18 cellular contexts compared by ENCODE assay signal in genomic region chr22:23232094-23232905, GRCh38. TPM values are rescaled to one million over a fixed set of nuclear protein-coding genes. Genes with fewer than 3 reads are reported as not detected.
DNase-seq lines count a peak whose midpoint lies in the region; ATAC-seq and TF ChIP-seq lines count a peak whose summit lies in the region.
"Had no signal": no experiment of that assay in that cellular context is flagged by ENCODE, and none has a peak within 500 bp of the region (broad histone marks: within the 10 kb centered on the region; RNA-seq: fewer than 3 reads in every experiment).

No MANE protein-coding gene starts in this region.

- H3K4me1 Mint-ChIP-seq in activated naive CD8-positive, alpha-beta T cell (ENCODE audit: low read depth), result peaks cover 57% of the 10 kb centered on the region
- H3K4me1 Mint-ChIP-seq in activated naive CD8-positive, alpha-beta T cell treated with anti-CD3 and anti-CD28 coated beads for 36 hours, result peaks cover 48% of the 10 kb centered on the region
- peaks cover 64% of the 10 kb centered on the region for H3K4me1 Mint-ChIP-seq in endodermal cell
- H3K4me1 Mint-ChIP-seq in stimulated activated effector memory CD8-positive, alpha-beta T cell treated with anti-CD3 and anti-CD28 coated beads, Interleukin-12 subunit alpha, Interleukin-12 subunit beta, amount 100 ng/mL, for 72 hours, result peaks cover 73% of the 10 kb centered on the region

- peaks cover 16% of the 10 kb centered on the region for H3K9me3 Mint-ChIP-seq in activated naive CD8-positive, alpha-beta T cell (ENCODE audit: low read depth)
- H3K9me3 Mint-ChIP-seq in activated naive CD8-positive, alpha-beta T cell treated with anti-CD3 and anti-CD28 coated beads for 36 hours, result peaks cover 14% of the 10 kb centered on the region
- H3K9me3 Mint-ChIP-seq in endodermal cell, result peaks cover 21% of the 10 kb centered on the region
- peaks cover 11% of the 10 kb centered on the region for H3K9me3 Mint-ChIP-seq in stimulated activated effector memory CD8-positive, alpha-beta T cell treated with anti-CD3 and anti-CD28 coated beads, Interleukin-12 subunit alpha, Interleukin-12 subunit beta, amount 100 ng/mL, for 72 hours

- H3K4me3 Mint-ChIP-seq in activated naive CD8-positive, alpha-beta T cell, result no peak overlapping the region
- no peak overlapping the region for H3K4me3 Mint-ChIP-seq in activated naive CD8-positive, alpha-beta T cell treated with anti-CD3 and anti-CD28 coated beads for 36 hours
- H3K4me3 Mint-ChIP-seq in endodermal cell, result peak overlapping the region; percentile 23
- no peak overlapping the region for H3K4me3 Mint-ChIP-seq in stimulated activated effector memory CD8-positive, alpha-beta T cell treated with anti-CD3 and anti-CD28 coated beads, Interleukin-12 subunit alpha, Interleukin-12 subunit beta, amount 100 ng/mL, for 72 hours
- H3K4me3 Mint-ChIP-seq: dendritic cell treated with granulocyte-macrophage colony-stimulating factor and Interleukin-4, amounts not matched to agents 40 ng/mL and 50 ng/mL, for 4 days had no signal

- peaks cover 40% of the 10 kb centered on the region for H3K4me1 ChIP-seq in endodermal cell (ENCODE audit: control insufficient read depth, insufficient read depth, low read length)

- no peaks in the 10 kb centered on the region for H3K27me3 ChIP-seq in endodermal cell (ENCODE audit: control insufficient read depth, insufficient read depth, low read length, poor library complexity, severe bottlenecking)
- H3K27me3 ChIP-seq: cardiac muscle cell, right lobe of liver, testis had no signal

- H3K36me3 ChIP-seq in endodermal cell (ENCODE audit: control insufficient read depth, insufficient read depth, low read length), result peaks cover 26% of the 10 kb centered on the region
- H3K36me3 ChIP-seq: cardiac muscle cell had no signal

- H3K9ac ChIP-seq in endodermal cell (ENCODE audit: extremely low read depth, low read length, poor library complexity, severe bottlenecking), result no peak overlapping the region
- H3K9ac ChIP-seq: SK-N-SH had no signal

- POLR2A ChIA-PET in RWPE1 (lab: Yijun Ruan, JAX; ENCODE audit: low non-redundant PET), result no interaction called here

- no peak for ATAC-seq in stimulated activated effector memory CD8-positive, alpha-beta T cell treated with anti-CD3 and anti-CD28 coated beads, Interleukin-12 subunit alpha, Interleukin-12 subunit beta, amount 100 ng/mL, for 72 hours
- no peak for ATAC-seq in HG02798 (IDR thresholded peaks at IDR 0.05; ENCODE audit: poor library complexity, unreplicated experiment)
- ATAC-seq: GM12878, right lobe of liver had no signal

- no peaks in the 10 kb centered on the region for H3K27me3 Mint-ChIP-seq in activated naive CD8-positive, alpha-beta T cell
- no peaks in the 10 kb centered on the region for H3K27me3 Mint-ChIP-seq in activated naive CD8-positive, alpha-beta T cell treated with anti-CD3 and anti-CD28 coated beads for 36 hours
- H3K27me3 Mint-ChIP-seq in endodermal cell (ENCODE audit: insufficient read depth), result no peaks in the 10 kb centered on the region
- H3K27me3 Mint-ChIP-seq: dendritic cell treated with granulocyte-macrophage colony-stimulating factor and Interleukin-4, amounts not matched to agents 40 ng/mL and 50 ng/mL, for 4 days had no signal

- CTCF ChIA-PET in RWPE1 (lab: Yijun Ruan, JAX), result no interaction called here

- H3K36me3 Mint-ChIP-seq in activated naive CD8-positive, alpha-beta T cell, result peaks cover 17% of the 10 kb centered on the region
- peaks cover 48% of the 10 kb centered on the region for H3K36me3 Mint-ChIP-seq in activated naive CD8-positive, alpha-beta T cell treated with anti-CD3 and anti-CD28 coated beads for 36 hours
- peaks cover 30% of the 10 kb centered on the region for H3K36me3 Mint-ChIP-seq in endodermal cell (ENCODE audit: low read depth)
- H3K36me3 Mint-ChIP-seq in stimulated activated effector memory CD8-positive, alpha-beta T cell treated with anti-CD3 and anti-CD28 coated beads, Interleukin-12 subunit alpha, Interleukin-12 subunit beta, amount 100 ng/mL, for 72 hours, result peaks cover 5% of the 10 kb centered on the region

- H3K27ac ChIP-seq in RWPE1 (peak overlapping the region; percentile 71), endodermal cell (ENCODE audit: low read depth, low read length) (no peak overlapping the region)
- H3K27ac ChIP-seq: cardiac muscle cell, right lobe of liver, testis had no signal

- peaks cover 22% of the 10 kb centered on the region for H3K9me3 ChIP-seq in endodermal cell (ENCODE audit: control insufficient read depth, low read length)
- H3K9me3 ChIP-seq: right lobe of liver, testis had no signal

- no peak overlapping the region for H3K4me3 ChIP-seq in endodermal cell (ENCODE audit: low read length)
- H3K4me3 ChIP-seq: cardiac muscle cell, GM12878, right lobe of liver, testis had no signal

- peak overlapping the region; percentile 58 for H3K27ac Mint-ChIP-seq in activated naive CD8-positive, alpha-beta T cell
- H3K27ac Mint-ChIP-seq in activated naive CD8-positive, alpha-beta T cell treated with anti-CD3 and anti-CD28 coated beads for 36 hours, result no peak overlapping the region
- peak overlapping the region; percentile 70 for H3K27ac Mint-ChIP-seq in endodermal cell
- peak overlapping the region; percentile 68 for H3K27ac Mint-ChIP-seq in stimulated activated effector memory CD8-positive, alpha-beta T cell treated with anti-CD3 and anti-CD28 coated beads, Interleukin-12 subunit alpha, Interleukin-12 subunit beta, amount 100 ng/mL, for 72 hours
- H3K27ac Mint-ChIP-seq: dendritic cell treated with granulocyte-macrophage colony-stimulating factor and Interleukin-4, amounts not matched to agents 40 ng/mL and 50 ng/mL, for 4 days had no signal

- WGBS in endodermal cell (ENCODE audit: insufficient coverage in 1 of 2, insufficient read length in 1 of 2), 2 experiments, result 96 to 98% methylated on average over 9 of the region's 9 CpGs

- DNase-seq in activated naive CD8-positive, alpha-beta T cell treated with anti-CD3 and anti-CD28 coated beads for 36 hours, result no peak
- DNase-seq in RWPE1 (ENCODE audit: low spot score) (no peak), endodermal cell (no peak), NCI-H2196 treated with DMSO at 0.1 percent for 48 hours (lab: John Stamatoyannopoulos, UW; ENCODE audit: unreplicated experiment) (no peak), A172 (ENCODE audit: low spot score) (no peak)
- DNase-seq in stimulated activated effector memory CD8-positive, alpha-beta T cell treated with anti-CD3 and anti-CD28 coated beads, Interleukin-12 subunit alpha, Interleukin-12 subunit beta, amount 100 ng/mL, for 72 hours (ENCODE audit: low spot score in 2 of 2), result no peak
- DNase-seq: activated CD4-positive, CD25-positive, alpha-beta regulatory T cell; NCI-H1092 treated with DMSO at 0.1 percent for 48 hours; NCI-H510A treated with DMSO at 0.1 percent for 48 hours; right lobe of liver; T1000 had no signal

- TF ChIP-seq CTCF in RWPE1 (conservative IDR thresholded peaks at IDR 0.05; ENCODE audit: low read depth), result no peak
- no peak for TF ChIP-seq CTCF in endodermal cell (conservative IDR thresholded peaks at IDR 0.05)

RNA-seq across cellular contexts. Expression of gene BCR, which starts 52.0 kb away (rescaled TPM):
- 10 to 100 TPM; 28.3 to 32.0 TPM for total RNA-seq in activated naive CD8-positive, alpha-beta T cell treated with anti-CD3 and anti-CD28 coated beads for 36 hours
- total RNA-seq in endodermal cell, result 100 to 1,000 TPM; 102 to 172 TPM
- 52.0 TPM for polyA plus RNA-seq in endodermal cell (2013, experiment 1 of 2)
- 54.4 TPM for polyA plus RNA-seq in endodermal cell (2013, experiment 2 of 2)
- 12.1 and 28.1 TPM in 2 replicates for total RNA-seq in A172 (2014; rRNA removed; shearing (Covaris generic))
